31 cellular contexts compared by ENCODE assay signal in genomic region chr13:24360106-24360505, GRCh38. TPM values are rescaled to one million over a fixed set of nuclear protein-coding genes. Genes with fewer than 3 reads are reported as not detected.
"Had no signal": no experiment of that assay in that cellular context is flagged by ENCODE, and none has a peak within 500 bp of the region (broad histone marks: within the 10 kb centered on the region; RNA-seq: fewer than 3 reads in every experiment).

No MANE protein-coding gene starts in this region.

- H3K27ac ChIP-seq: left ventricle myocardium inferior, neutrophil, ovary, sigmoid colon, spleen, suprapubic skin, tibial nerve, uterus had no signal

- H3K4me3 ChIP-seq: left ventricle myocardium inferior, lung, ovary, sigmoid colon, spleen, suprapubic skin, tibial nerve, uterus had no signal

- H3K4me3 Mint-ChIP-seq: mesothelial cell of epicardium; naive thymus-derived CD4-positive, alpha-beta T cell; natural killer cell treated with Interleukin-12 subunit alpha and Interleukin-12 subunit beta and Interleukin-15 and Interleukin-18, amount 100 ng/mL, for 72 hours; neural crest cell; stimulated activated effector memory CD8-positive, alpha-beta T cell treated with anti-CD3 and anti-CD28 coated beads, Interleukin-12 subunit alpha, Interleukin-12 subunit beta, amount 100 ng/mL, for 72 hours; stimulated activated naive CD8-positive, alpha-beta T cell treated with anti-CD3 and anti-CD28 coated beads, Interleukin-15, Interleukin-2, amounts not matched to agents 100 ng/mL and 50 ng/mL, for 24 hours; type B pancreatic cell had no signal

- H3K27ac Mint-ChIP-seq: mesothelial cell of epicardium; naive thymus-derived CD4-positive, alpha-beta T cell; natural killer cell treated with Interleukin-12 subunit alpha and Interleukin-12 subunit beta and Interleukin-15 and Interleukin-18, amount 100 ng/mL, for 72 hours; progenitor cell of endocrine pancreas; stimulated activated effector memory CD8-positive, alpha-beta T cell treated with anti-CD3 and anti-CD28 coated beads, Interleukin-12 subunit alpha, Interleukin-12 subunit beta, amount 100 ng/mL, for 72 hours; stimulated activated naive CD8-positive, alpha-beta T cell treated with anti-CD3 and anti-CD28 coated beads, Interleukin-15, Interleukin-2, amounts not matched to agents 100 ng/mL and 50 ng/mL, for 24 hours; type B pancreatic cell had no signal

- H3K36me3 Mint-ChIP-seq: mesothelial cell of epicardium; naive thymus-derived CD4-positive, alpha-beta T cell; natural killer cell treated with Interleukin-12 subunit alpha and Interleukin-12 subunit beta and Interleukin-15 and Interleukin-18, amount 100 ng/mL, for 72 hours; stimulated activated effector memory CD8-positive, alpha-beta T cell treated with anti-CD3 and anti-CD28 coated beads, Interleukin-12 subunit alpha, Interleukin-12 subunit beta, amount 100 ng/mL, for 72 hours; type B pancreatic cell had no signal

- ATAC-seq: naive thymus-derived CD4-positive, alpha-beta T cell; natural killer cell treated with Interleukin-12 subunit alpha and Interleukin-12 subunit beta and Interleukin-15 and Interleukin-18, amount 100 ng/mL, for 72 hours; right cardiac atrium; stimulated activated effector memory CD8-positive, alpha-beta T cell treated with anti-CD3 and anti-CD28 coated beads, Interleukin-12 subunit alpha, Interleukin-12 subunit beta, amount 100 ng/mL, for 72 hours had no signal

- H3K4me1 ChIP-seq: left ventricle myocardium inferior, sigmoid colon, spleen, suprapubic skin, tibial nerve, uterus had no signal

- H3K4me1 Mint-ChIP-seq: mesothelial cell of epicardium; naive thymus-derived CD4-positive, alpha-beta T cell; neural crest cell; stimulated activated effector memory CD8-positive, alpha-beta T cell treated with anti-CD3 and anti-CD28 coated beads, Interleukin-12 subunit alpha, Interleukin-12 subunit beta, amount 100 ng/mL, for 72 hours had no signal

- H3K27me3 ChIP-seq: neutrophil, ovary, sigmoid colon, spleen, suprapubic skin, tibial nerve, uterus had no signal

- H3K36me3 ChIP-seq: left ventricle myocardium inferior, neutrophil, ovary, sigmoid colon, spleen, suprapubic skin, tibial nerve, uterus had no signal

- DNase-seq: hippocampal formation; kidney glomerular epithelial cell; left colon; left ventricle myocardium inferior; mesendoderm; naive thymus-derived CD4-positive, alpha-beta T cell; occipital lobe; ovary; retina; right cardiac atrium; sigmoid colon; small intestine; stimulated activated CD4-positive, alpha-beta T cell treated with anti-CD3 and anti-CD28 coated beads, Interleukin-4, amount 100 ng/mL, for 24 hours; stimulated activated naive CD4-positive, alpha-beta T cell; uterus had no signal

- H3K9me3 Mint-ChIP-seq: mesothelial cell of epicardium; naive thymus-derived CD4-positive, alpha-beta T cell; natural killer cell treated with Interleukin-12 subunit alpha and Interleukin-12 subunit beta and Interleukin-15 and Interleukin-18, amount 100 ng/mL, for 72 hours; neural crest cell; stimulated activated effector memory CD8-positive, alpha-beta T cell treated with anti-CD3 and anti-CD28 coated beads, Interleukin-12 subunit alpha, Interleukin-12 subunit beta, amount 100 ng/mL, for 72 hours; stimulated activated naive CD8-positive, alpha-beta T cell treated with anti-CD3 and anti-CD28 coated beads, Interleukin-15, Interleukin-2, amounts not matched to agents 100 ng/mL and 50 ng/mL, for 24 hours; type B pancreatic cell had no signal

- H3K27me3 Mint-ChIP-seq: naive thymus-derived CD4-positive, alpha-beta T cell; natural killer cell treated with Interleukin-12 subunit alpha and Interleukin-12 subunit beta and Interleukin-15 and Interleukin-18, amount 100 ng/mL, for 72 hours; progenitor cell of endocrine pancreas; stimulated activated naive CD8-positive, alpha-beta T cell treated with anti-CD3 and anti-CD28 coated beads, Interleukin-15, Interleukin-2, amounts not matched to agents 100 ng/mL and 50 ng/mL, for 24 hours had no signal

- H3K9me3 ChIP-seq: left ventricle myocardium inferior, neutrophil, ovary, sigmoid colon, spleen, suprapubic skin, tibial nerve, uterus had no signal

RNA-seq across cellular contexts. Expression of gene C1QTNF9, which starts 50.7 kb away (rescaled TPM):
- total RNA-seq: mesothelial cell of epicardium, mononuclear cell, myocyte, neural crest cell, occipital lobe, progenitor cell of endocrine pancreas, pulmonary artery endothelial cell had no signal
- polyA plus RNA-seq: keratinocyte; naive thymus-derived CD4-positive, alpha-beta T cell had no signal
